ENCODE assay signal across 27 cellular contexts in the genomic region with DNA sequence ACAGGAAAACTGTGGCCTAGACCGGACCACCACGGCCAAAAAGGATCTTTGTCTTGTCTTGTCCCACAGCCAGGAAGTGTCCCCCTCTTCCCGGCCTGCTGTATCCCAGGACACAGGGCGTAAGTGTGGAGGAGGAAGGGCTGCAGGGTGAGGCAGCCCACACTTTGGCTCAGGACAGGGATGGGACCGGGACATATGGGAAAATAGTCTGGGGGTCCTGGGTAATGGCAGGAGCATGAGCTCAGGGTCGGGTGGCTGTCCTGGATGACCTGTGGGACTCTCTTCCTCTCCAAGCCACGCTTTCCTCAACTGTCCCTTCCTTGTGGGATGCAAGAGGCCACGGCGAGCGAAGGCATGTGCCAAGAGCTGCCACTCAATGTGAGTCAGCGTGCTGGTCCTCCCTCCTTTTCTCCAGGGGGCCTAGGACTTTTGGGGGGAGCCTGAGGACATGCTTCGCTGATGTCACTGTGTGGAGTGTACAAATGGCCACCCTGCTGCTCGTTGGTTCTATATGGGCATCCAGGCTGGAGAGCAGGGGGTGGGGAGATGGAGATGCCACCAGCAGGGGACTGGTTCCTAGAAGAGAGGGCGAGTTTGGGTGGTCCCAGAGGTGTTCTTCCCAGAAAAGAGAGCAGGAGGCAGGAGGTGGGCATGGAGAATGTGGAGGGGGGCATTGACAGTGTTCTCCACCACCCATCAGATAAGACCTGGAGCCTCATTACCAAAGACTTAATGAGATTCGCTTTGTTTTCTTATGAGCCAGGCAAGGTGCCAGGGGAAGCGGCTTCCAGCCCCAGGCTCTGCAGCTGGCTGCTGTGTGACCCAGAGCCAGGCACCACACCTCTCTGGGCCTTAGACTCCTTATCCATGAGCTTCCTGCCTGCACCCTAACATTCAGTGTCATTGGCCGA. TPM values are rescaled to one million over a fixed set of nuclear protein-coding genes. Genes with fewer than 3 reads are reported as not detected.
DNase-seq lines count a peak whose midpoint lies in the region; TF ChIP-seq lines count a peak whose summit lies in the region.
"Had no signal": no experiment of that assay in that cellular context is flagged by ENCODE, and none has a peak within 500 bp of the region (broad histone marks: within the 10 kb centered on the region; RNA-seq: fewer than 3 reads in every experiment).

No MANE protein-coding gene starts in this region.

- POLR2A ChIA-PET in Caco-2 (lab: Charles Lee): no interaction called here

- no TSS peak for BruUV-seq in Caco-2 (replicated peaks; lab: Mats Ljungman, UMichigan)

- CTCF ChIA-PET in Caco-2 (lab: Charles Lee): no interaction called here

- H3K27ac Mint-ChIP-seq in osteocyte (ENCODE audit: unreplicated experiment): peak overlapping the region; percentile 68
- no peak overlapping the region for H3K27ac Mint-ChIP-seq in Caco-2 (ENCODE audit: unreplicated experiment)
- H3K27ac Mint-ChIP-seq: activated CD8-positive, alpha-beta T cell treated with anti-CD3 and anti-CD28 coated beads, Interleukin-2, amount 10 ng/mL, durations not matched to agents 7 days and 5 days; activated T-cell treated with anti-CD3 and anti-CD28 coated beads, Interleukin-2, amount 50 U/mL, for 24 hours; GM23338; nephron progenitor cell had no signal

- H3K4me3 Mint-ChIP-seq in osteocyte (ENCODE audit: unreplicated experiment): no peak overlapping the region
- H3K4me3 Mint-ChIP-seq in Caco-2 (ENCODE audit: unreplicated experiment): no peak overlapping the region
- H3K4me3 Mint-ChIP-seq: activated CD8-positive, alpha-beta T cell treated with anti-CD3 and anti-CD28 coated beads, Interleukin-2, amount 10 ng/mL, durations not matched to agents 7 days and 5 days; activated T-cell treated with anti-CD3 and anti-CD28 coated beads, Interleukin-2, amount 50 U/mL, for 24 hours; GM23338; nephron progenitor cell; stimulated activated memory B cell treated with anti-CD40 and anti-IgM and Interleukin-4, amounts not matched to agents 10 μg/mL and 1 μg/mL and 100 μg/mL, for 72 hours had no signal

- H3K4me1 ChIP-seq in esophagus (ENCODE audit: control insufficient read depth in 2 of 2, insufficient read depth in 2 of 2, low read length in 1 of 2) (peaks cover 4 to 20% of the 10 kb centered on the region in 2 donors), Caco-2 (no peaks in the 10 kb centered on the region)
- H3K4me1 ChIP-seq: heart left ventricle, prostate gland, uterus had no signal

- H3K27ac ChIP-seq in esophagus (ENCODE audit: low read depth in 2 of 2, low read length in 1 of 2): peak overlapping the region; percentile 87 to 92
- H3K27ac ChIP-seq: cardiac muscle cell, heart left ventricle, prostate gland, uterus had no signal

- H3K27me3 ChIP-seq in esophagus (ENCODE audit: control insufficient read depth in 1 of 2, insufficient read depth in 2 of 2, low read length in 2 of 2) (no peaks in the 10 kb centered on the region), Caco-2 (replicated peaks; ENCODE audit: control insufficient read depth, insufficient read depth, low read length) (no peaks in the 10 kb centered on the region)
- H3K27me3 ChIP-seq: cardiac muscle cell, uterus had no signal

- peak; percentile 48 for DNase-seq in Daoy (ENCODE audit: low read depth)
- DNase-seq in RPMI7951 (ENCODE audit: low read depth): peak; percentile 73
- DNase-seq in osteocyte (ENCODE audit: extremely low spot score, unreplicated experiment): peak; percentile 78
- DNase-seq in Caco-2: no peak
- DNase-seq in COLO829 (ENCODE audit: low spot score): no peak
- no peak for DNase-seq in DMS79 (lab: John Stamatoyannopoulos, UW)
- DNase-seq: activated CD8-positive, alpha-beta T cell treated with anti-CD3 and anti-CD28 coated beads, Interleukin-2, amount 10 ng/mL, durations not matched to agents 7 days and 5 days; activated naive CD4-positive, alpha-beta T cell; activated T-cell treated with anti-CD3 and anti-CD28 coated beads, Interleukin-2, amount 50 U/mL, for 24 hours; amniotic stem cell; EL; left ventricle myocardium superior; mucosa of descending colon; NCI-H1436; NCI-H510A treated with DMSO at 0.1 percent for 48 hours; nephron progenitor cell; RPMI8226; stimulated activated CD4-positive, alpha-beta T cell treated with anti-CD3 and anti-CD28 coated beads, Interleukin-2, amount 100 ng/mL, for 24 hours; uterus had no signal

- 70 to 74% methylated on average over 17 of the region's 17 CpGs for WGBS in esophagus, 2 donors

- H3K4me1 Mint-ChIP-seq in osteocyte (ENCODE audit: unreplicated experiment) (peaks cover 61% of the 10 kb centered on the region), Caco-2 (ENCODE audit: low read depth, unreplicated experiment) (no peaks in the 10 kb centered on the region)

- no peaks in the 10 kb centered on the region for H3K36me3 ChIP-seq in esophagus (ENCODE audit: control insufficient read depth in 2 of 2, insufficient read depth in 2 of 2, low read length in 1 of 2)
- no peaks in the 10 kb centered on the region for H3K36me3 ChIP-seq in Caco-2 (ENCODE audit: control insufficient read depth, insufficient read depth, low read length)
- H3K36me3 ChIP-seq: cardiac muscle cell, heart left ventricle, prostate gland, uterus had no signal

- H3K36me3 Mint-ChIP-seq in osteocyte (ENCODE audit: unreplicated experiment) (no peaks in the 10 kb centered on the region), Caco-2 (ENCODE audit: insufficient read depth, unreplicated experiment) (no peaks in the 10 kb centered on the region)

- intact Hi-C loops in Caco-2 (cut with micrococcal nuclease; ENCODE audit: unreplicated experiment): loop anchor here (10.0 kb wide), 1 partner anchor 49 kb away; no protein-coding TSS in a partner anchor

- H3K27me3 Mint-ChIP-seq in osteocyte (ENCODE audit: unreplicated experiment) (no peaks in the 10 kb centered on the region), Caco-2 (ENCODE audit: insufficient read depth, unreplicated experiment) (no peaks in the 10 kb centered on the region)
- H3K27me3 Mint-ChIP-seq: stimulated activated memory B cell treated with anti-CD40 and anti-IgM and Interleukin-4, amounts not matched to agents 10 μg/mL and 1 μg/mL and 100 μg/mL, for 72 hours had no signal

- H3K9me3 Mint-ChIP-seq in osteocyte (ENCODE audit: unreplicated experiment) (no peaks in the 10 kb centered on the region), Caco-2 (ENCODE audit: unreplicated experiment) (no peaks in the 10 kb centered on the region)

- H3K9me3 ChIP-seq in esophagus (ENCODE audit: control insufficient read depth in 2 of 2, insufficient read depth in 1 of 2, low read depth in 1 of 2, low read length in 1 of 2): peaks cover 0 to under 1% of the 10 kb centered on the region in 2 donors
- 0 out of 2 replicates have a peak, but pooled peaks cover under 1% of the 10 kb centered on the region for H3K9me3 ChIP-seq in Caco-2
- H3K9me3 ChIP-seq: mucosa of descending colon, prostate gland, uterus had no signal

- TF ChIP-seq CTCF in osteocyte (IDR thresholded peaks at IDR 0.05) (no peak), Caco-2 (IDR thresholded peaks at IDR 0.05; ENCODE audit: insufficient read depth in 1 of 2, low read depth in 1 of 2, low read length in 1 of 2, severe bottlenecking in 1 of 2, unreplicated experiment in 1 of 2) (no peak)

- H3K4me3 ChIP-seq in esophagus (ENCODE audit: low read depth in 1 of 2, low read length in 2 of 2) (no peak overlapping the region), Caco-2 (ENCODE audit: low read depth, low read length) (no peak overlapping the region)
- H3K4me3 ChIP-seq: cardiac muscle cell, GM23338, heart left ventricle, mucosa of descending colon, prostate gland, uterus had no signal

RNA-seq across cellular contexts. Expression of a gene that starts 11.5 kb away (rescaled TPM):
- total RNA-seq in Daoy (2014; rRNA removed; shearing (Covaris generic)): 2.5 TPM in 1 of 2 replicates, not detected in the other
- total RNA-seq in RPMI7951 (2014; rRNA removed; shearing (Covaris generic)): 1.9 and 2.4 TPM in 2 replicates
- polyA plus RNA-seq in esophagus: 100 to 1,000 TPM; 162 to 398 TPM
- 1.2 and 1.7 TPM in 2 replicates for total RNA-seq in osteocyte
- not detected in 2 replicates for total RNA-seq in Caco-2 (2022)
- total RNA-seq: activated CD8-positive, alpha-beta T cell treated with anti-CD3 and anti-CD28 coated beads, Interleukin-2, amount 10 ng/mL, durations not matched to agents 7 days and 5 days; heart left ventricle; left ventricle myocardium superior; skeletal muscle tissue; temporal lobe had no signal

RNA-seq across cellular contexts. Expression of a gene that starts 55.4 kb away (rescaled TPM):
- total RNA-seq in Daoy (2014; rRNA removed; shearing (Covaris generic)): 0.09 and 1.5 TPM in 2 replicates
- total RNA-seq in RPMI7951 (2014; rRNA removed; shearing (Covaris generic)): 44.9 and 48.8 TPM in 2 replicates
- 10 to 100 TPM; 14.1 to 31.0 TPM for polyA plus RNA-seq in esophagus
- total RNA-seq in osteocyte: 0.39 and 0.73 TPM in 2 replicates
- not detected in 2 replicates for total RNA-seq in Caco-2 (2022)
- total RNA-seq: activated CD8-positive, alpha-beta T cell treated with anti-CD3 and anti-CD28 coated beads, Interleukin-2, amount 10 ng/mL, durations not matched to agents 7 days and 5 days; heart left ventricle; left ventricle myocardium superior; skeletal muscle tissue; temporal lobe; uterus had no signal
- polyA plus RNA-seq: cardiac muscle cell, heart left ventricle had no signal

Comparison
In these comparisons a context has a peak if more than half of its experiments do, and no peak if none do; other contexts are left out.
1. DNase-seq: peak in Daoy (single experiment), RPMI7951 (single experiment) and osteocyte (single experiment); none in Caco-2 (0 of 2), COLO829 (single experiment) and DMS79 (single experiment).
2. RNA of a gene that starts 55.4 kb away (total RNA-seq): 44.9 to 48.8 TPM in RPMI7951; 0.09 to 1.5 TPM in Daoy, 0.39 to 0.73 TPM in osteocyte and not detected in Caco-2; every median in the first group is over 10 times any median in the second.